19 cellular contexts compared by ENCODE assay signal in genomic region chr21:33028271-33028670, GRCh38. TPM values are rescaled to one million over a fixed set of nuclear protein-coding genes. Genes with fewer than 3 reads are reported as not detected.
A peak's percentile ranks its signal among the peaks of the same experiment; 100 is the strongest.
DNase-seq lines count a peak whose midpoint lies in the region; ATAC-seq and TF ChIP-seq lines count a peak whose summit lies in the region.
"Had no signal": no experiment of that assay in that cellular context is flagged by ENCODE, and none has a peak within 500 bp of the region (broad histone marks: within the 10 kb centered on the region; RNA-seq: fewer than 3 reads in every experiment).

No MANE protein-coding gene starts in this region.

- peaks cover 78 to 99% (median 94%) of the 10 kb centered on the region in 3 donors for H3K27me3 Mint-ChIP-seq in CD14-positive monocyte (ENCODE audit: low read depth in 3 of 3)
- peaks cover 67% of the 10 kb centered on the region for H3K27me3 Mint-ChIP-seq in activated T-helper 17 cell treated with anti-CD3 and anti-CD28 coated beads, Interleukin-2, amount 50 U/mL, for 72 hours
- H3K27me3 Mint-ChIP-seq in naive thymus-derived CD4-positive, alpha-beta T cell: peaks cover 64 to 82% (median 77%) of the 10 kb centered on the region in 5 donors

- POLR2A ChIA-PET in naive thymus-derived CD4-positive, alpha-beta T cell (lab: Charles Lee): no interaction called here

- CTCF ChIA-PET in naive thymus-derived CD4-positive, alpha-beta T cell (lab: Charles Lee): no interaction called here

- H3K4me3 ChIP-seq in naive thymus-derived CD4-positive, alpha-beta T cell (ENCODE audit: low read length): no peak overlapping the region
- no peak overlapping the region for H3K4me3 ChIP-seq in Peyer's patch
- H3K4me3 ChIP-seq: vagina had no signal

- peaks cover 12 to 48% of the 10 kb centered on the region in 2 donors for H3K4me1 ChIP-seq in naive thymus-derived CD4-positive, alpha-beta T cell (ENCODE audit: control insufficient read depth in 2 of 2, insufficient read depth in 2 of 2, low read length in 2 of 2)
- H3K4me1 ChIP-seq in Peyer's patch: peaks cover 0 to 36% (median 2%) of the 10 kb centered on the region in 4 donors

- H3K9me3 Mint-ChIP-seq in CD14-positive monocyte: peaks cover 0 to 48% (median 33%) of the 10 kb centered on the region in 7 donors
- H3K9me3 Mint-ChIP-seq in activated T-helper 17 cell treated with anti-CD3 and anti-CD28 coated beads, Interleukin-2, amount 50 U/mL, for 72 hours: no peaks in the 10 kb centered on the region
- H3K9me3 Mint-ChIP-seq in naive thymus-derived CD4-positive, alpha-beta T cell: peaks cover 0 to 5% (median 0%) of the 10 kb centered on the region in 11 donors

- peak; percentile 16 for DNase-seq in AG08396 (ENCODE audit: low spot score)
- DNase-seq in CD14-positive monocyte (ENCODE audit: low spot score): no peak
- DNase-seq in naive thymus-derived CD4-positive, alpha-beta T cell: no peak
- no peak for DNase-seq in D341Med (ENCODE audit: low spot score)
- DNase-seq in Peyer's patch: no peak
- DNase-seq: activated CD8-positive, alpha-beta memory T cell treated with anti-CD3 and anti-CD28 coated beads, Interleukin-2, amount 50 U/mL, for 4 hours; KBM-7; NCI-H1105; NK-92 treated with Interleukin-12 subunit alpha and Interleukin-12 subunit beta, amount 100 ng/mL, for 24 hours; Right ventricle myocardium superior; stimulated activated naive CD4-positive, alpha-beta T cell treated with Interleukin-2 at 50 U/mL for 16 hours had no signal

- H3K4me1 Mint-ChIP-seq in CD14-positive monocyte: peaks cover 65% of the 10 kb centered on the region
- H3K4me1 Mint-ChIP-seq in activated T-helper 17 cell treated with anti-CD3 and anti-CD28 coated beads, Interleukin-2, amount 50 U/mL, for 72 hours: peaks cover 15% of the 10 kb centered on the region
- H3K4me1 Mint-ChIP-seq in naive thymus-derived CD4-positive, alpha-beta T cell: peaks cover 20 to 52% (median 41%) of the 10 kb centered on the region in 7 donors

- ATAC-seq in activated T-helper 17 cell treated with anti-CD3 and anti-CD28 coated beads, Interleukin-2, amount 50 U/mL, for 72 hours (replicated peaks): no peak
- no peak for ATAC-seq in naive thymus-derived CD4-positive, alpha-beta T cell
- no peak for ATAC-seq in HG02870 (IDR thresholded peaks at IDR 0.05; ENCODE audit: unreplicated experiment)

- no peak for TF ChIP-seq POLR2A in Peyer's patch (IDR thresholded peaks at IDR 0.05)

- intact Hi-C loops in CD14-positive monocyte (cut with micrococcal nuclease): loop anchor here (5.0 to 10.0 kb wide), 2 partner anchors 44 to 167 kb away; partner anchors contain the start of gene OLIG1 (in 2 of the 2)
- intact Hi-C loops in naive thymus-derived CD4-positive, alpha-beta T cell (cut with micrococcal nuclease): loop anchor here in 1 of 2 donors (10.0 kb wide), 1 partner anchor 97 kb away; no protein-coding TSS in a partner anchor

- peaks cover 20 to 45% of the 10 kb centered on the region in 2 donors for H3K27me3 ChIP-seq in naive thymus-derived CD4-positive, alpha-beta T cell (ENCODE audit: control insufficient read depth in 2 of 2, insufficient read depth in 2 of 2, low read length in 2 of 2)
- peaks cover 0 to 66% of the 10 kb centered on the region in 2 donors for H3K27me3 ChIP-seq in Peyer's patch

- H3K4me3 Mint-ChIP-seq in CD14-positive monocyte: peak overlapping the region; percentile 60 to 94
- H3K4me3 Mint-ChIP-seq in activated T-helper 17 cell treated with anti-CD3 and anti-CD28 coated beads, Interleukin-2, amount 50 U/mL, for 72 hours: peak overlapping the region; percentile 58
- H3K4me3 Mint-ChIP-seq in naive thymus-derived CD4-positive, alpha-beta T cell: peak overlapping the region in 9 of 10 donors; percentile 1 to 87 (median 75)

- TF ChIP-seq CTCF in CD14-positive monocyte (IDR thresholded peaks at IDR 0.05) (no peak), Peyer's patch (IDR thresholded peaks at IDR 0.05) (no peak)

- no peaks in the 10 kb centered on the region for H3K36me3 ChIP-seq in naive thymus-derived CD4-positive, alpha-beta T cell (ENCODE audit: control insufficient read depth in 2 of 3, insufficient read depth in 3 of 3, low read length in 3 of 3)
- H3K36me3 ChIP-seq in Peyer's patch: no peaks in the 10 kb centered on the region
- H3K36me3 ChIP-seq: vagina had no signal

- no peak overlapping the region for H3K27ac ChIP-seq in naive thymus-derived CD4-positive, alpha-beta T cell (ENCODE audit: low read depth, low read length)
- no peak overlapping the region for H3K27ac ChIP-seq in Peyer's patch
- H3K27ac ChIP-seq: vagina had no signal

- peak overlapping the region in 2 of 7 donors; percentile 37 to 50 for H3K27ac Mint-ChIP-seq in CD14-positive monocyte
- no peak overlapping the region for H3K27ac Mint-ChIP-seq in activated T-helper 17 cell treated with anti-CD3 and anti-CD28 coated beads, Interleukin-2, amount 50 U/mL, for 72 hours
- H3K27ac Mint-ChIP-seq in naive thymus-derived CD4-positive, alpha-beta T cell: peak overlapping the region in 2 of 9 donors; percentile 17 to 81

- H3K36me3 Mint-ChIP-seq in CD14-positive monocyte: peaks cover 37% of the 10 kb centered on the region in 2 donors
- H3K36me3 Mint-ChIP-seq in activated T-helper 17 cell treated with anti-CD3 and anti-CD28 coated beads, Interleukin-2, amount 50 U/mL, for 72 hours (ENCODE audit: low read depth): peaks cover 4% of the 10 kb centered on the region
- peaks cover 0 to 6% (median 0%) of the 10 kb centered on the region in 5 donors for H3K36me3 Mint-ChIP-seq in naive thymus-derived CD4-positive, alpha-beta T cell

- no peaks in the 10 kb centered on the region for H3K9me3 ChIP-seq in naive thymus-derived CD4-positive, alpha-beta T cell (ENCODE audit: control insufficient read depth in 2 of 3, low read length in 3 of 3)
- no peaks in the 10 kb centered on the region for H3K9me3 ChIP-seq in Peyer's patch
- H3K9me3 ChIP-seq: vagina had no signal

RNA-seq across cellular contexts. Expression of gene OLIG2, which starts 2.5 kb away (rescaled TPM):
- polyA plus RNA-seq in CD14-positive monocyte: not detected
- not detected for total RNA-seq in activated T-helper 17 cell treated with anti-CD3 and anti-CD28 coated beads, Interleukin-2, amount 50 U/mL, for 72 hours
- total RNA-seq in naive thymus-derived CD4-positive, alpha-beta T cell: not detected
- not detected for polyA plus RNA-seq in naive thymus-derived CD4-positive, alpha-beta T cell
- not detected for total RNA-seq in Peyer's patch
- total RNA-seq: mesenteric fat pad, omental fat pad, Right ventricle myocardium superior, skeletal muscle tissue, vagina had no signal
- polyA plus RNA-seq: BJ, esophagus had no signal

RNA-seq across cellular contexts. Expression of gene OLIG1, which starts 41.7 kb away (rescaled TPM):
- polyA plus RNA-seq in CD14-positive monocyte: 10 to 100 TPM; 20.0 to 40.7 TPM
- not detected for total RNA-seq in activated T-helper 17 cell treated with anti-CD3 and anti-CD28 coated beads, Interleukin-2, amount 50 U/mL, for 72 hours
- 1 to 10 TPM in 1 of 5 experiments, under 1 TPM in 1, not detected in 3; 0.34 to 9.3 TPM for total RNA-seq in naive thymus-derived CD4-positive, alpha-beta T cell
- polyA plus RNA-seq in naive thymus-derived CD4-positive, alpha-beta T cell: not detected
- total RNA-seq in Peyer's patch: not detected
- total RNA-seq: mesenteric fat pad, omental fat pad, skeletal muscle tissue, vagina had no signal
- polyA plus RNA-seq: BJ had no signal
